12 cellular contexts compared by ENCODE assay signal in genomic region chr1:240906477-240906876, GRCh38.
DNase-seq lines count a peak whose midpoint lies in the region; ATAC-seq and TF ChIP-seq lines count a peak whose summit lies in the region.
"Had no signal": no experiment of that assay in that cellular context is flagged by ENCODE, and none has a peak within 500 bp of the region (broad histone marks: within the 10 kb centered on the region; RNA-seq: fewer than 3 reads in every experiment).

No MANE protein-coding gene starts in this region.

- no peaks in the 10 kb centered on the region for H3K36me3 Mint-ChIP-seq in MCF 10A (ENCODE audit: insufficient read depth, unreplicated experiment)
- no peaks in the 10 kb centered on the region for H3K36me3 Mint-ChIP-seq in activated naive CD8-positive, alpha-beta T cell treated with anti-CD3 and anti-CD28 coated beads, Interleukin-2, amount 50 U/mL, for 24 hours (ENCODE audit: low read depth)

- in situ Hi-C loops in transverse colon (cut with MboI; ENCODE audit: low pct_ligation_motif_present in 1 of 4, low pct_unique_long_range_greater_than_20kb in 1 of 4, low sequenced_read_pairs in 3 of 4): no loop called here

- no TSS peak for BruUV-seq in MCF 10A (replicated peaks; lab: Mats Ljungman, UMichigan)

- H3K36me3 ChIP-seq in breast epithelium (no peaks in the 10 kb centered on the region), transverse colon (no peaks in the 10 kb centered on the region)

- H3K9me3 ChIP-seq in breast epithelium (no peaks in the 10 kb centered on the region), transverse colon (no peaks in the 10 kb centered on the region)

- no peak overlapping the region for H3K27ac ChIP-seq in breast epithelium
- H3K27ac ChIP-seq in transverse colon: no peak overlapping the region
- H3K27ac ChIP-seq: KMS-11 had no signal

- H3K4me3 Mint-ChIP-seq in MCF 10A (ENCODE audit: unreplicated experiment): no peak overlapping the region
- H3K4me3 Mint-ChIP-seq in activated naive CD8-positive, alpha-beta T cell treated with anti-CD3 and anti-CD28 coated beads, Interleukin-2, amount 50 U/mL, for 24 hours: no peak overlapping the region
- H3K4me3 Mint-ChIP-seq: activated T-cell treated with anti-CD3 and anti-CD28 coated beads, Interleukin-2, amount 50 U/mL, for 72 hours had no signal

- DNase-seq in MCF 10A (ENCODE audit: unreplicated experiment) (peak; percentile 66), breast epithelium (ENCODE audit: low spot score in 2 of 2) (no peak), NCI-H69 (lab: John Stamatoyannopoulos, UW) (peak; percentile 65), choroid plexus epithelial cell (ENCODE audit: low read depth) (peak; percentile 9), transverse colon (peak; percentile 44), erythroblast (lab: John Stamatoyannopoulos, UW) (no peak)
- DNase-seq in activated naive CD8-positive, alpha-beta T cell treated with anti-CD3 and anti-CD28 coated beads, Interleukin-2, amount 50 U/mL, for 24 hours: no peak
- DNase-seq: activated T-cell treated with anti-CD3 and anti-CD28 coated beads, Interleukin-2, amount 50 U/mL, for 72 hours; DMS79 treated with DMSO at 0.1 percent for 48 hours; mammary epithelial cell had no signal

- no peaks in the 10 kb centered on the region for H3K27me3 ChIP-seq in breast epithelium
- no peaks in the 10 kb centered on the region for H3K27me3 ChIP-seq in transverse colon

- intact Hi-C loops in MCF 10A (cut with micrococcal nuclease) (no loop called here), breast epithelium (cut with DNase I; ENCODE audit: low total_unique reads) (no loop called here), transverse colon (cut with DNase I; ENCODE audit: low total_unique reads) (no loop called here)

- TF ChIP-seq EP300 in transverse colon (IDR thresholded peaks at IDR 0.05; ENCODE audit: low read depth): no peak

- TF ChIP-seq CTCF in MCF 10A (IDR thresholded peaks at IDR 0.05; ENCODE audit: unreplicated experiment): no peak
- TF ChIP-seq CTCF in breast epithelium (IDR thresholded peaks at IDR 0.05): no peak
- TF ChIP-seq CTCF in choroid plexus epithelial cell (conservative IDR thresholded peaks at IDR 0.05; ENCODE audit: low read depth, low read length): no peak
- TF ChIP-seq CTCF in transverse colon (IDR thresholded peaks at IDR 0.05): no peak

- TF ChIP-seq POLR2A in breast epithelium (IDR thresholded peaks at IDR 0.05) (no peak), transverse colon (IDR thresholded peaks at IDR 0.05) (no peak), erythroblast (IDR thresholded peaks at IDR 0.05; ENCODE audit: low read length) (no peak)

- no peak overlapping the region for H3K27ac Mint-ChIP-seq in MCF 10A (ENCODE audit: low read depth, unreplicated experiment)
- H3K27ac Mint-ChIP-seq in activated naive CD8-positive, alpha-beta T cell treated with anti-CD3 and anti-CD28 coated beads, Interleukin-2, amount 50 U/mL, for 24 hours: no peak overlapping the region
- H3K27ac Mint-ChIP-seq: activated T-cell treated with anti-CD3 and anti-CD28 coated beads, Interleukin-2, amount 50 U/mL, for 72 hours had no signal

- H3K4me1 ChIP-seq in breast epithelium: no peaks in the 10 kb centered on the region
- no peaks in the 10 kb centered on the region for H3K4me1 ChIP-seq in transverse colon

- H3K27me3 Mint-ChIP-seq in MCF 10A (ENCODE audit: insufficient read depth, unreplicated experiment): no peaks in the 10 kb centered on the region
- no peaks in the 10 kb centered on the region for H3K27me3 Mint-ChIP-seq in activated naive CD8-positive, alpha-beta T cell treated with anti-CD3 and anti-CD28 coated beads, Interleukin-2, amount 50 U/mL, for 24 hours

- ATAC-seq in activated naive CD8-positive, alpha-beta T cell treated with anti-CD3 and anti-CD28 coated beads, Interleukin-2, amount 50 U/mL, for 24 hours: no peak
- no peak for ATAC-seq in HG03280 (IDR thresholded peaks at IDR 0.05; ENCODE audit: unreplicated experiment)
- ATAC-seq: activated T-cell treated with anti-CD3 and anti-CD28 coated beads, Interleukin-2, amount 50 U/mL, for 72 hours had no signal

- POLR2A ChIA-PET in MCF 10A (lab: Yijun Ruan, JAX): interaction anchor here (0.6 to 1.7 kb wide), 3 partner anchors 15 to 613 kb away, joined by 3 to 6 read pairs (median 3); partner anchors contain the start of gene FH

- H3K4me3 ChIP-seq in breast epithelium (no peak overlapping the region), choroid plexus epithelial cell (ENCODE audit: low read depth, low read length) (no peak overlapping the region), transverse colon (no peak overlapping the region)

- peaks cover 7% of the 10 kb centered on the region for H3K9me3 Mint-ChIP-seq in MCF 10A (ENCODE audit: unreplicated experiment)
- peaks cover 10% of the 10 kb centered on the region for H3K9me3 Mint-ChIP-seq in activated naive CD8-positive, alpha-beta T cell treated with anti-CD3 and anti-CD28 coated beads, Interleukin-2, amount 50 U/mL, for 24 hours

- CTCF ChIA-PET in MCF 10A (lab: Yijun Ruan, JAX): interaction anchor here (0.7 to 1.9 kb wide), 5 partner anchors 19 to 641 kb away, joined by 3 to 10 read pairs (median 3); no protein-coding TSS in a partner anchor

- no peaks in the 10 kb centered on the region for H3K4me1 Mint-ChIP-seq in MCF 10A (ENCODE audit: insufficient read depth, unreplicated experiment)
- H3K4me1 Mint-ChIP-seq in activated naive CD8-positive, alpha-beta T cell treated with anti-CD3 and anti-CD28 coated beads, Interleukin-2, amount 50 U/mL, for 24 hours: no peaks in the 10 kb centered on the region

Comparison
In these comparisons a context has a peak if more than half of its experiments do, and no peak if none do; other contexts are left out.
1. DNase-seq: peak in MCF 10A (single experiment), NCI-H69 (single experiment), choroid plexus epithelial cell (single experiment) and transverse colon (single experiment); none in breast epithelium (0 of 2), activated naive CD8-positive, alpha-beta T cell treated with anti-CD3 and anti-CD28 coated beads, Interleukin-2, amount 50 U/mL, for 24 hours (single experiment) and erythroblast (0 of 2).